ENCODE assay signal across 16 cellular contexts in the genomic region with DNA sequence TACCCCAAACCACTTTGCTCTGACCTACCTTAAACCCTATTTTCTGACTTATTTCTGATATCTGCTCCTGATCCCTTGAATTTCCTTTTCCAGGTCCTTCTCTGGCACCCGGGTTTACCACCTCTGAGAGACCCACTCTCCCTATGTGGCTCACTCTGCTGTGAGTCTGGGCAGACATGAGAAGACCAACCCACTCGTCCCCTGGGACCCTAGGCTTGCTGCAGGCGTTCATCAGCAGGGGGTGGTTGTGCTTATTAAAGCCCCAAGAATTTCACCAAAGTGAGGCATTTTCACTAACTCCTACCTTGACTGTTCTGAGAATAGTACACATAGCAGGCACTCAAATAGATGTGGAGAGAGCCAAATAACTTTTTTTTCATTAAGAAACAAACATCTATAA.
A peak's percentile ranks its signal among the peaks of the same experiment; 100 is the strongest.
DNase-seq lines count a peak whose midpoint lies in the region; ATAC-seq and TF ChIP-seq lines count a peak whose summit lies in the region.
"Had no signal": no experiment of that assay in that cellular context is flagged by ENCODE, and none has a peak within 500 bp of the region (broad histone marks: within the 10 kb centered on the region; RNA-seq: fewer than 3 reads in every experiment).

No MANE protein-coding gene starts in this region.

- H3K4me1 ChIP-seq in OCI-LY7 (ENCODE audit: insufficient read depth, low read length, poor library complexity, severe bottlenecking) (peaks cover 13% of the 10 kb centered on the region), suprapubic skin (peaks cover 5% of the 10 kb centered on the region)

- H3K27ac ChIP-seq in OCI-LY7 (ENCODE audit: low read depth, low read length, poor library complexity, severe bottlenecking) (no peak overlapping the region), suprapubic skin (no peak overlapping the region)
- H3K27ac ChIP-seq: foreskin keratinocyte, left lung had no signal

- ATAC-seq in GM21786 (IDR thresholded peaks at IDR 0.05; ENCODE audit: unreplicated experiment) (peak; percentile 71), GM21515 (IDR thresholded peaks at IDR 0.05; ENCODE audit: unreplicated experiment) (no peak)
- ATAC-seq: left lung had no signal

- TF ChIP-seq POLR2A in suprapubic skin (IDR thresholded peaks at IDR 0.05): no peak

- CTCF ChIA-PET in OCI-LY7 (lab: Charles Lee; ENCODE audit: unreplicated experiment): no interaction called here

- in situ Hi-C loops in GM13977 (cut with MboI; ENCODE audit: low pct_unique_long_range_greater_than_20kb, low sequenced_read_pairs, unreplicated experiment): no loop called here

- DNase-seq in Daoy (ENCODE audit: low read depth): peak; percentile 25
- peak; percentile 62 for DNase-seq in OCI-LY7 (ENCODE audit: low spot score)
- DNase-seq in myocyte (ENCODE audit: low read depth): peak; percentile 21
- DNase-seq in activated gamma-delta T cell treated with Interleukin-2 at 50 U/mL for 16 hours: no peak
- DNase-seq in GM13977 (ENCODE audit: low spot score): no peak
- no peak for DNase-seq in suprapubic skin (ENCODE audit: low spot score in 2 of 2)
- DNase-seq: activated CD4-positive, alpha-beta T cell treated with anti-CD3 and anti-CD28 coated beads, Interleukin-2, amount 50 U/mL, for 48 hours; COR-L47; foreskin keratinocyte; left lung; NCI-H2171 treated with DMSO at 0.1 percent for 48 hours; right cardiac atrium; SHP77; stimulated activated CD8-positive, alpha-beta memory T cell treated with anti-CD3 and anti-CD28 coated beads, Interleukin-4, amount 100 ng/mL, for 48 hours had no signal

- 55% methylated on average over 3 of the region's 3 CpGs for WGBS in suprapubic skin

- intact Hi-C loops in OCI-LY7 (cut with micrococcal nuclease; ENCODE audit: unreplicated experiment): no loop called here

- peak overlapping the region; percentile 51 for H3K4me2 ChIP-seq in OCI-LY7 (ENCODE audit: low read length)

- H3K9me3 ChIP-seq in OCI-LY7 (ENCODE audit: low read length) (no peaks in the 10 kb centered on the region), suprapubic skin (no peaks in the 10 kb centered on the region)
- H3K9me3 ChIP-seq: left lung had no signal

- H3K36me3 ChIP-seq in OCI-LY7 (ENCODE audit: insufficient read depth, low read length): no peaks in the 10 kb centered on the region
- no peaks in the 10 kb centered on the region for H3K36me3 ChIP-seq in suprapubic skin
- H3K36me3 ChIP-seq: left lung had no signal

- no peaks in the 10 kb centered on the region for H4K20me1 ChIP-seq in OCI-LY7 (ENCODE audit: insufficient read depth, low read length)

- H2AFZ ChIP-seq in OCI-LY7 (ENCODE audit: low read length): no peak overlapping the region

- no peak overlapping the region for H3K4me3 ChIP-seq in OCI-LY7 (ENCODE audit: low read depth, low read length, poor library complexity, severe bottlenecking)
- no peak overlapping the region for H3K4me3 ChIP-seq in suprapubic skin
- H3K4me3 ChIP-seq: left lung had no signal

- POLR2A ChIA-PET in OCI-LY7 (lab: Charles Lee): interaction anchor here (0.7 to 2.1 kb wide), 5 partner anchors 12 to 503 kb away, joined by 3 to 8 read pairs (median 3); no protein-coding TSS in a partner anchor

- no peak for TF ChIP-seq EP300 in suprapubic skin (IDR thresholded peaks at IDR 0.05)

- no peaks in the 10 kb centered on the region for H3K27me3 ChIP-seq in suprapubic skin
- H3K27me3 ChIP-seq: foreskin keratinocyte, left lung had no signal

- H3K79me2 ChIP-seq in OCI-LY7 (ENCODE audit: insufficient read depth, low read depth, low read length): no peaks in the 10 kb centered on the region

- TF ChIP-seq CTCF in OCI-LY7 (conservative IDR thresholded peaks at IDR 0.05; ENCODE audit: low read length): no peak
- TF ChIP-seq CTCF in GM13977 (IDR thresholded peaks at IDR 0.05; ENCODE audit: extremely low read depth, insufficient read depth, missing control alignments): no peak
- TF ChIP-seq CTCF in suprapubic skin (IDR thresholded peaks at IDR 0.05): no peak

- no peaks in the 10 kb centered on the region for H3K9me2 ChIP-seq in OCI-LY7 (ENCODE audit: insufficient read depth, low read length)

- no TSS peak for BruUV-seq in OCI-LY7 (replicated peaks; lab: Mats Ljungman, UMichigan)

Comparison
In these comparisons a context has a peak if more than half of its experiments do, and no peak if none do; other contexts are left out.
1. DNase-seq: peak in Daoy (single experiment), OCI-LY7 (single experiment) and myocyte (single experiment); none in activated gamma-delta T cell treated with Interleukin-2 at 50 U/mL for 16 hours (single experiment), GM13977 (single experiment) and suprapubic skin (0 of 2).